In genomic region chr7:92737706-92738105, GRCh38 we compare ENCODE assay signal across 1 cellular context.
TF ChIP-seq lines count a peak whose summit lies in the region.

No MANE protein-coding gene starts in this region.

TF ChIP-seq in GM12878, 131 proteins besides CTCF, POLR2A, EP300 and RAD21 (continued from another document and continues in another):
- TF ChIP-seq, protein P1, sequence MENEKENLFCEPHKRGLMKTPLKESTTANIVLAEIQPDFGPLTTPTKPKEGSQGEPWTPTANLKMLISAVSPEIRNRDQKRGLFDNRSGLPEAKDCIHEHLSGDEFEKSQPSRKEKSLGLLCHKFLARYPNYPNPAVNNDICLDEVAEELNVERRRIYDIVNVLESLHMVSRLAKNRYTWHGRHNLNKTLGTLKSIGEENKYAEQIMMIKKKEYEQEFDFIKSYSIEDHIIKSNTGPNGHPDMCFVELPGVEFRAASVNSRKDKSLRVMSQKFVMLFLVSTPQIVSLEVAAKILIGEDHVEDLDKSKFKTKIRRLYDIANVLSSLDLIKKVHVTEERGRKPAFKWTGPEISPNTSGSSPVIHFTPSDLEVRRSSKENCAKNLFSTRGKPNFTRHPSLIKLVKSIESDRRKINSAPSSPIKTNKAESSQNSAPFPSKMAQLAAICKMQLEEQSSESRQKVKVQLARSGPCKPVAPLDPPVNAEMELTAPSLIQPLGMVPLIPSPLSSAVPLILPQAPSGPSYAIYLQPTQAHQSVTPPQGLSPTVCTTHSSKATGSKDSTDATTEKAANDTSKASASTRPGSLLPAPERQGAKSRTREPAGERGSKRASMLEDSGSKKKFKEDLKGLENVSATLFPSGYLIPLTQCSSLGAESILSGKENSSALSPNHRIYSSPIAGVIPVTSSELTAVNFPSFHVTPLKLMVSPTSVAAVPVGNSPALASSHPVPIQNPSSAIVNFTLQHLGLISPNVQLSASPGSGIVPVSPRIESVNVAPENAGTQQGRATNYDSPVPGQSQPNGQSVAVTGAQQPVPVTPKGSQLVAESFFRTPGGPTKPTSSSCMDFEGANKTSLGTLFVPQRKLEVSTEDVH (IDR thresholded peaks at IDR 0.05; ENCODE audit: low read depth, partially characterized antibody) = no peak
- TF ChIP-seq ATF7 (IDR thresholded peaks at IDR 0.05; ENCODE audit: low read depth) (no peak), REST (IDR thresholded peaks at IDR 0.05; ENCODE audit: low read depth, low read length) (no peak), USF2 (IDR thresholded peaks at IDR 0.05; ENCODE audit: borderline replicate concordance, low read depth, low read length) (no peak), KDM1A (IDR thresholded peaks at IDR 0.05; ENCODE audit: borderline replicate concordance) (no peak), PAX5 (IDR thresholded peaks at IDR 0.05; ENCODE audit: borderline replicate concordance, low read depth, low read length) (peak; percentile 54; the same call in 1 of the 2 replicates), RUNX3 (IDR thresholded peaks at IDR 0.05; ENCODE audit: low read length) (peak; percentile 82), RCOR1 (conservative IDR thresholded peaks at IDR 0.05; ENCODE audit: low read depth, low read length) (no peak), CHD1 (IDR thresholded peaks at IDR 0.05; ENCODE audit: low read depth, low read length) (no peak), FOXM1 (IDR thresholded peaks at IDR 0.05; ENCODE audit: low read depth, low read length) (peak; percentile 77), SMARCA5 (IDR thresholded peaks at IDR 0.05) (no peak), PKNOX1 (IDR thresholded peaks at IDR 0.05) (no peak), CHD4 (IDR thresholded peaks at IDR 0.05) (no peak), POU2F2 (IDR thresholded peaks at IDR 0.05; ENCODE audit: borderline replicate concordance, low read depth, low read length) (peak; percentile 42; the same call in 1 of the 3 replicates), NFYA (IDR thresholded peaks at IDR 0.05; ENCODE audit: borderline replicate concordance, low read depth, low read length) (no peak), CREB1 (IDR thresholded peaks at IDR 0.05; ENCODE audit: low read depth) (no peak), BRCA1 (IDR thresholded peaks at IDR 0.05; ENCODE audit: low read depth, low read length) (no peak), WRNIP1 (IDR thresholded peaks at IDR 0.05; ENCODE audit: borderline replicate concordance, low read depth, low read length) (no peak), FOS (IDR thresholded peaks at IDR 0.05; ENCODE audit: borderline replicate concordance, extremely low read depth, insufficient read length) (no peak), SMAD5 (IDR thresholded peaks at IDR 0.05; ENCODE audit: low read depth) (no peak), NKRF (conservative IDR thresholded peaks at IDR 0.05) (no peak), MYC (IDR thresholded peaks at IDR 0.05; ENCODE audit: insufficient read depth, insufficient read length, insufficient replicate concordance, low read length, severe bottlenecking) (no peak), SP1 (IDR thresholded peaks at IDR 0.05; ENCODE audit: low read depth, low read length) (peak; percentile 32), EZH2 (IDR thresholded peaks at IDR 0.05; ENCODE audit: borderline replicate concordance, control insufficient read depth, low read depth, low read length) (no peak), FOXK2 (IDR thresholded peaks at IDR 0.05) (no peak), NBN (IDR thresholded peaks at IDR 0.05) (no peak), STAT3 (IDR thresholded peaks at IDR 0.05; ENCODE audit: low read depth, low read length) (0 out of 2 replicates have a peak, but pooled peaks have one; percentile 53), TCF12 (IDR thresholded peaks at IDR 0.05; ENCODE audit: low read depth, low read length) (peak; percentile 73; the same call in 1 of the 2 replicates), USF1 (IDR thresholded peaks at IDR 0.05; ENCODE audit: borderline replicate concordance, extremely low read length, insufficient read depth, low read depth, low read length) (no peak), TAF1 (IDR thresholded peaks at IDR 0.05; ENCODE audit: borderline replicate concordance, low read depth, low read length) (no peak), MTA2 (IDR thresholded peaks at IDR 0.05; ENCODE audit: low read depth) (0 out of 2 replicates have a peak, but pooled peaks have one; percentile 14), RAD51 (IDR thresholded peaks at IDR 0.05) (no peak), IRF4 (IDR thresholded peaks at IDR 0.05; ENCODE audit: low read depth, low read length) (peak; percentile 67; the same call in 1 of the 2 replicates), RBBP5 (conservative IDR thresholded peaks at IDR 0.05) (no peak), HCFC1 (IDR thresholded peaks at IDR 0.05; ENCODE audit: low read length) (no peak), BCL11A (IDR thresholded peaks at IDR 0.05; ENCODE audit: low read depth, low read length) (0 out of 2 replicates have a peak, but pooled peaks have one; percentile 57), IKZF2 (IDR thresholded peaks at IDR 0.05) (peak; percentile 39 to 54; a peak in 2 of 4 replicates), IRF3 (IDR thresholded peaks at IDR 0.05) (no peak), ZNF622 (IDR thresholded peaks at IDR 0.05) (no peak), YY1 (IDR thresholded peaks at IDR 0.05; ENCODE audit: low read depth, low read length) (no peak), SIX5 (IDR thresholded peaks at IDR 0.05; ENCODE audit: low read depth, low read length, severe bottlenecking) (no peak)
- TF ChIP-seq, protein P2, sequence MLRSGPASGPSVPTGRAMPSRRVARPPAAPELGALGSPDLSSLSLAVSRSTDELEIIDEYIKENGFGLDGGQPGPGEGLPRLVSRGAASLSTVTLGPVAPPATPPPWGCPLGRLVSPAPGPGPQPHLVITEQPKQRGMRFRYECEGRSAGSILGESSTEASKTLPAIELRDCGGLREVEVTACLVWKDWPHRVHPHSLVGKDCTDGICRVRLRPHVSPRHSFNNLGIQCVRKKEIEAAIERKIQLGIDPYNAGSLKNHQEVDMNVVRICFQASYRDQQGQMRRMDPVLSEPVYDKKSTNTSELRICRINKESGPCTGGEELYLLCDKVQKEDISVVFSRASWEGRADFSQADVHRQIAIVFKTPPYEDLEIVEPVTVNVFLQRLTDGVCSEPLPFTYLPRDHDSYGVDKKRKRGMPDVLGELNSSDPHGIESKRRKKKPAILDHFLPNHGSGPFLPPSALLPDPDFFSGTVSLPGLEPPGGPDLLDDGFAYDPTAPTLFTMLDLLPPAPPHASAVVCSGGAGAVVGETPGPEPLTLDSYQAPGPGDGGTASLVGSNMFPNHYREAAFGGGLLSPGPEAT (IDR thresholded peaks at IDR 0.05; ENCODE audit: low read depth) = 0 out of 2 replicates have a peak, but pooled peaks have one; percentile 16
- TF ChIP-seq, protein P3, sequence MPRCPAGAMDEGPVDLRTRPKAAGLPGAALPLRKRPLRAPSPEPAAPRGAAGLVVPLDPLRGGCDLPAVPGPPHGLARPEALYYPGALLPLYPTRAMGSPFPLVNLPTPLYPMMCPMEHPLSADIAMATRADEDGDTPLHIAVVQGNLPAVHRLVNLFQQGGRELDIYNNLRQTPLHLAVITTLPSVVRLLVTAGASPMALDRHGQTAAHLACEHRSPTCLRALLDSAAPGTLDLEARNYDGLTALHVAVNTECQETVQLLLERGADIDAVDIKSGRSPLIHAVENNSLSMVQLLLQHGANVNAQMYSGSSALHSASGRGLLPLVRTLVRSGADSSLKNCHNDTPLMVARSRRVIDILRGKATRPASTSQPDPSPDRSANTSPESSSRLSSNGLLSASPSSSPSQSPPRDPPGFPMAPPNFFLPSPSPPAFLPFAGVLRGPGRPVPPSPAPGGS (IDR thresholded peaks at IDR 0.05; ENCODE audit: borderline replicate concordance, insufficient read depth, low read depth, low read length, poor library complexity, severe bottlenecking) = no peak
- TF ChIP-seq, protein P4, sequence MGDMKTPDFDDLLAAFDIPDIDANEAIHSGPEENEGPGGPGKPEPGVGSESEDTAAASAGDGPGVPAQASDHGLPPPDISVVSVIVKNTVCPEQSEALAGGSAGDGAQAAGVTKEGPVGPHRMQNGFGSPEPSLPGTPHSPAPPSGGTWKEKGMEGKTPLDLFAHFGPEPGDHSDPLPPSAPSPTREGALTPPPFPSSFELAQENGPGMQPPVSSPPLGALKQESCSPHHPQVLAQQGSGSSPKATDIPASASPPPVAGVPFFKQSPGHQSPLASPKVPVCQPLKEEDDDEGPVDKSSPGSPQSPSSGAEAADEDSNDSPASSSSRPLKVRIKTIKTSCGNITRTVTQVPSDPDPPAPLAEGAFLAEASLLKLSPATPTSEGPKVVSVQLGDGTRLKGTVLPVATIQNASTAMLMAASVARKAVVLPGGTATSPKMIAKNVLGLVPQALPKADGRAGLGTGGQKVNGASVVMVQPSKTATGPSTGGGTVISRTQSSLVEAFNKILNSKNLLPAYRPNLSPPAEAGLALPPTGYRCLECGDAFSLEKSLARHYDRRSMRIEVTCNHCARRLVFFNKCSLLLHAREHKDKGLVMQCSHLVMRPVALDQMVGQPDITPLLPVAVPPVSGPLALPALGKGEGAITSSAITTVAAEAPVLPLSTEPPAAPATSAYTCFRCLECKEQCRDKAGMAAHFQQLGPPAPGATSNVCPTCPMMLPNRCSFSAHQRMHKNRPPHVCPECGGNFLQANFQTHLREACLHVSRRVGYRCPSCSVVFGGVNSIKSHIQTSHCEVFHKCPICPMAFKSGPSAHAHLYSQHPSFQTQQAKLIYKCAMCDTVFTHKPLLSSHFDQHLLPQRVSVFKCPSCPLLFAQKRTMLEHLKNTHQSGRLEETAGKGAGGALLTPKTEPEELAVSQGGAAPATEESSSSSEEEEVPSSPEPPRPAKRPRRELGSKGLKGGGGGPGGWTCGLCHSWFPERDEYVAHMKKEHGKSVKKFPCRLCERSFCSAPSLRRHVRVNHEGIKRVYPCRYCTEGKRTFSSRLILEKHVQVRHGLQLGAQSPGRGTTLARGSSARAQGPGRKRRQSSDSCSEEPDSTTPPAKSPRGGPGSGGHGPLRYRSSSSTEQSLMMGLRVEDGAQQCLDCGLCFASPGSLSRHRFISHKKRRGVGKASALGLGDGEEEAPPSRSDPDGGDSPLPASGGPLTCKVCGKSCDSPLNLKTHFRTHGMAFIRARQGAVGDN (IDR thresholded peaks at IDR 0.05) = 0 out of 2 replicates have a peak, but pooled peaks have one; percentile 28
